In genomic region chr1:53681647-53682368, GRCh38 we compare ENCODE assay signal across 1 cellular context.
A peak's percentile ranks its signal among the peaks of the same experiment; 100 is the strongest.
TF ChIP-seq lines count a peak whose summit lies in the region.

No MANE protein-coding gene starts in this region.

TF ChIP-seq in H1, 55 proteins besides CTCF, POLR2A, EP300 and RAD21 (continued from another document):
- TF ChIP-seq TBP (IDR thresholded peaks at IDR 0.05; ENCODE audit: low read depth, low read length), result peak; percentile 44; the same call in 1 of the 2 replicates
- TF ChIP-seq YY1 (IDR thresholded peaks at IDR 0.05; ENCODE audit: low read depth, low read length), result peak; percentile 82
- no peak for TF ChIP-seq POLR2AphosphoS5 (IDR thresholded peaks at IDR 0.05; ENCODE audit: low read depth, low read length)
- peak; percentile 62; the same call in 1 of the 2 replicates for TF ChIP-seq MAX (IDR thresholded peaks at IDR 0.05)
- TF ChIP-seq TAF1 (IDR thresholded peaks at IDR 0.05; ENCODE audit: low read depth, low read length), result no peak
- TF ChIP-seq CREB1 (IDR thresholded peaks at IDR 0.05), result 0 out of 2 replicates have a peak, but pooled peaks have one; percentile 19
- no peak for TF ChIP-seq GABPA (IDR thresholded peaks at IDR 0.05; ENCODE audit: borderline replicate concordance, insufficient read depth, low read length)
- no peak for TF ChIP-seq RXRA (IDR thresholded peaks at IDR 0.05; ENCODE audit: insufficient read depth, low read depth, low read length)
- 0 out of 2 replicates have a peak, but pooled peaks have one; percentile 29 for TF ChIP-seq GTF2F1 (IDR thresholded peaks at IDR 0.05; ENCODE audit: borderline replicate concordance, low read depth, low read length)
- no peak for TF ChIP-seq EGR1 (IDR thresholded peaks at IDR 0.05; ENCODE audit: borderline replicate concordance, low read depth, low read length)
